Comparison of ENCODE assay signal across 8 cellular contexts in the genomic region with DNA sequence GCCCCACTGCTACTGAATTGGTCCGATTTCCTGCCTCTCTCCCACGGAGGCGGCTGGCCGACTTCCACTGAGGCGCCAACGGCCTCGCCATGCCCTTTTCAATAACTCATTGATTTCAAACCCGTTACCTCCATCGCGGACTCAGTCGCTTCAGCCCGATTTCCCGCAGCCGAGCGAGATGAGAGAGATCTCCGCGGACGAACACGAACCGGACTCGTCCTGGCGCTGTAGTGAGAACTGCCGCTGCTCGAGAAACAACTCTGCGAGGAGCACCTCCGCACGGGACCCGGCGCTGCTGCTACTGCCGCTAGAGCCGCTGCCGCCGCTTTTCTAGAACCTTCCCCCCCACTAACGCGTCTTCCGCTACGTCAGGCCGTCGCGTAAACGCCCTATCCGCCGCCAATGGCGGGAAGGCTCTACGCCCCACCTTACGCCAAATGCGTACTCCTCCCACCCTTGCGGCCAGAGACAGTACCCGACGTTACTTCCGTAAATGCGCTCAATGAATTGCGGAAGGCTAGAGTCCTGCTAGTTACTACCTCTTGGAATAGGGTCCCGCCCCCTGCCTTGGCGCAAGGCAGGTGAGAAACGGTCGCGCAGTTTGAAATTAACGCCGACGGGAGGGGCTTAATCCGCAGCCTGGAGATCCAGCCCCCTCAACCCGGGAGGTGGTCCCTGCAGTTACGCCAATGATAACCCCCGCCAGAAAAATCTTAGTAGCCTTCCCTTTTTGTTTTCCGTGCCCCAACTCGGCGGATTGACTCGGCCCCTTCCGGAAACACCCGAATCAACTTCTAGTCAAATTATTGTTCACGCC. TPM values are rescaled to one million over a fixed set of nuclear protein-coding genes. Genes with fewer than 3 reads are reported as not detected.
DNase-seq lines count a peak whose midpoint lies in the region; ATAC-seq and TF ChIP-seq lines count a peak whose summit lies in the region.

A gene (minus strand): TSS at position 303 of the 817 bp plus-strand sequence. CDS start 169 bp downstream, at position 134.

- H3K27me3 Mint-ChIP-seq in CD8-positive, alpha-beta memory T cell: peaks cover 0 to 14% of the 10 kb centered on the region in 2 donors

- no peaks in the 10 kb centered on the region for H3K9me3 ChIP-seq in CD8-positive, alpha-beta memory T cell (ENCODE audit: low read length)
- H3K9me3 ChIP-seq in lung (ENCODE audit: control insufficient read depth in 2 of 2, insufficient read depth in 1 of 2, low read length in 1 of 2): no peaks in the 10 kb centered on the region

- H3K4me3 Mint-ChIP-seq in CD8-positive, alpha-beta memory T cell: peak within 1 kb of the TSS; percentile 92 to 100 (median 99)

- H3K4me3 ChIP-seq in CD8-positive, alpha-beta memory T cell (ENCODE audit: low read length): peak within 1 kb of the TSS; percentile 94
- H3K4me3 ChIP-seq in lung: peak within 1 kb of the TSS; percentile 91

- H3K4me1 ChIP-seq in CD8-positive, alpha-beta memory T cell (ENCODE audit: insufficient read depth, low read length): peaks cover 36% of the 10 kb centered on the region
- peaks cover 2 to 13% of the 10 kb centered on the region in 2 donors for H3K4me1 ChIP-seq in lung (ENCODE audit: control insufficient read depth in 2 of 2, insufficient read depth in 2 of 2, low read length in 2 of 2)

- WGBS in lung, 2 donors: 0% methylated on average over 72 of the region's 72 CpGs

- peaks cover 37% of the 10 kb centered on the region for H3K36me3 ChIP-seq in CD8-positive, alpha-beta memory T cell (ENCODE audit: insufficient read depth, low read length)
- H3K36me3 ChIP-seq in lung (ENCODE audit: control insufficient read depth in 2 of 2, insufficient read depth in 2 of 2, low read length in 2 of 2): peaks cover 0 to 12% of the 10 kb centered on the region in 2 donors

- H3K27ac Mint-ChIP-seq in CD8-positive, alpha-beta memory T cell: peak within 1 kb of the TSS; percentile 95 to 100 (median 98)

- no peaks in the 10 kb centered on the region for H3K27me3 ChIP-seq in CD8-positive, alpha-beta memory T cell (ENCODE audit: insufficient read depth, low read length, poor library complexity, severe bottlenecking)
- H3K27me3 ChIP-seq in lung (ENCODE audit: control insufficient read depth, insufficient read depth): no peaks in the 10 kb centered on the region

- H3K27ac ChIP-seq in CD8-positive, alpha-beta memory T cell (ENCODE audit: low read depth, low read length): peak within 1 kb of the TSS; percentile 93
- peak within 1 kb of the TSS; percentile 99 for H3K27ac ChIP-seq in lung (ENCODE audit: low read depth in 1 of 2, low read length in 1 of 2)

- CTCF ChIA-PET in CD8-positive, alpha-beta memory T cell (lab: Charles Lee): interaction anchor here (0.7 to 10.1 kb wide), 10 partner anchors 8 to 308 kb away, joined by 3 to 94 read pairs (median 6); a partner anchor contains a TSS
- CTCF ChIA-PET in activated CD8-positive, alpha-beta memory T cell treated with anti-CD3 and anti-CD28 coated beads for 36 hours (lab: Charles Lee): interaction anchor here (1.0 to 1.1 kb wide), 2 partner anchors 9 to 93 kb away, joined by 3 read pairs; no protein-coding TSS in a partner anchor

- POLR2A ChIA-PET in CD8-positive, alpha-beta memory T cell (lab: Charles Lee): interaction anchor here (0.6 to 6.1 kb wide), 14 partner anchors 8 to 1540 kb away, joined by 3 to 55 read pairs (median 5); a partner anchor contains a TSS
- POLR2A ChIA-PET in activated CD8-positive, alpha-beta memory T cell treated with anti-CD3 and anti-CD28 coated beads for 36 hours (lab: Charles Lee): interaction anchor here (1.0 to 4.4 kb wide), 11 partner anchors 9 to 169 kb away, joined by 3 to 44 read pairs (median 7); a partner anchor contains a TSS

- H3K36me3 Mint-ChIP-seq in CD8-positive, alpha-beta memory T cell: peaks cover 29 to 67% (median 32%) of the 10 kb centered on the region in 3 donors

- peak; percentile 89 for ATAC-seq in lung (ENCODE audit: insufficient read depth, low FRiP score)

- DNase-seq in CD8-positive, alpha-beta memory T cell: peak; percentile 93 to 99 (median 99)
- DNase-seq in GM20000 (ENCODE audit: low spot score) (peak; percentile 84), HT-29 (ENCODE audit: low spot score) (peak; percentile 100), NOMO-1 (lab: John Stamatoyannopoulos, UW; ENCODE audit: unreplicated experiment in 2 of 2) (peak; percentile 97 to 99), lung (ENCODE audit: low spot score) (peak; percentile 98)
- DNase-seq in effector CD8-positive, alpha-beta T cell (lab: John Stamatoyannopoulos, UW): peak; percentile 97
- peak; percentile 97 for DNase-seq in stimulated activated CD4-positive, alpha-beta T cell treated with anti-CD3 and anti-CD28 coated beads, TNF-alpha, amount 100 ng/mL, for 4 hours (ENCODE audit: low read depth in 3 of 3)

- peaks cover 51 to 60% (median 54%) of the 10 kb centered on the region in 3 donors for H3K4me1 Mint-ChIP-seq in CD8-positive, alpha-beta memory T cell

- TF ChIP-seq CTCF in GM20000 (IDR thresholded peaks at IDR 0.05; ENCODE audit: extremely low read depth, missing control alignments) (no peak), lung (IDR thresholded peaks at IDR 0.05; ENCODE audit: control extremely low read depth, extremely low read depth) (peak; percentile 1)

- peaks cover 0 to 5% (median 0%) of the 10 kb centered on the region in 5 donors for H3K9me3 Mint-ChIP-seq in CD8-positive, alpha-beta memory T cell

RNA-seq across cellular contexts. Expression of the gene that starts here (rescaled TPM):
- 100 to 1,000 TPM; 950 to 966 TPM for total RNA-seq in CD8-positive, alpha-beta memory T cell
- polyA plus RNA-seq in CD8-positive, alpha-beta memory T cell: 742 TPM
- 237 and 272 TPM in 2 replicates for total RNA-seq in HT-29 (2014; rRNA removed; shearing (Covaris generic))
- 100 to 1,000 TPM; 950 to 995 TPM for total RNA-seq in activated CD8-positive, alpha-beta memory T cell treated with anti-CD3 and anti-CD28 coated beads for 36 hours
- total RNA-seq in lung: 100 to 1,000 TPM; 363 to 424 TPM
- polyA plus RNA-seq in lung: 100 to 1,000 TPM; 540 to 572 TPM

Comparison
In these comparisons a context has a peak if more than half of its experiments do, and no peak if none do; other contexts are left out.
1. Peak in every context shown above with its lines: DNase-seq, ATAC-seq, H3K4me3 ChIP-seq and H3K27ac ChIP-seq.